In the genomic region with DNA sequence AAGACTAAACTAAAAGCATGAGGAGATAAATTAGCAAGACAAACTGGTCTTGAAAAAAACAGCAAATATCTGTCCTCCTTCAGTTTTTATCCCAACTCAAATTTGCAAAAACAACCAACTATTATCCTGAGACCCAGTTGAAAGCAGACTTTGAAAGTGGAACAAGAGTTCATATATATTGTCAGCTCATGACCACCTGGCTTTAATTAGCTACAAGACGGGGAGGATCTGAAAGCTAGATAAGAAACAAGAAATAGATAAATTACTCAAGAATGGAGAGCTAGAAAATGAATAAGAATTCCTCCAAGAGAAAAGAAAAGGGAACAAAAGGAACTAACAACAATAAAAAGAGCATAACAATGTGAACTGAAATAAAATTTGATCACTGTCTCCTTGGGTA, we compare ENCODE assay signal across 25 cellular contexts.
"Had no signal": no experiment of that assay in that cellular context is flagged by ENCODE, and none has a peak within 500 bp of the region (broad histone marks: within the 10 kb centered on the region; RNA-seq: fewer than 3 reads in every experiment).

No MANE protein-coding gene starts in this region.

- H3K9ac ChIP-seq: KMS-11 had no signal

- H3K4me2 ChIP-seq: KMS-11 had no signal

- ATAC-seq: activated T-cell treated with anti-CD3 and anti-CD28 coated beads, Interleukin-2, amount 50 U/mL, for 4 hours; activated T-helper 17 cell treated with anti-CD3 and anti-CD28 coated beads, Interleukin-2, amount 50 U/mL, for 72 hours; Panc1; T-helper 17 cell had no signal

- DNase-seq: activated B cell treated with CpG ODN at 0.5 μM for 24 hours; activated CD4-positive, alpha-beta memory T cell treated with anti-CD3 and anti-CD28 coated beads for 36 hours; activated CD4-positive, alpha-beta T cell treated with anti-CD3 and anti-CD28 coated beads, Interleukin-2, amount 10 ng/mL, durations not matched to agents 7 days and 5 days; activated CD8-positive, alpha-beta memory T cell treated with anti-CD3 and anti-CD28 coated beads for 24 hours; activated gamma-delta T cell; activated naive CD4-positive, alpha-beta T cell treated with anti-CD3 and anti-CD28 coated beads for 36 hours; activated T-cell treated with anti-CD3 and anti-CD28 coated beads, Interleukin-2, amount 50 U/mL, for 4 hours; MG63; NCI-H1105 treated with DMSO at 0.1 percent for 48 hours; NCI-H1436 treated with DMSO at 0.1 percent for 48 hours; NCI-H187; NCI-H2081; NCI-H510A treated with DMSO at 0.1 percent for 48 hours; NCI-H69; NK-92 treated with Interleukin-12 subunit alpha and Interleukin-12 subunit beta, amount 100 ng/mL, for 24 hours; OCI-M1; Right ventricle myocardium superior; RPMI8226; SJCRH30; T-helper 17 cell; T1000 had no signal

- H3K4me3 Mint-ChIP-seq: activated B cell treated with CpG ODN at 0.5 μM for 24 hours; activated CD4-positive, alpha-beta memory T cell treated with anti-CD3 and anti-CD28 coated beads for 36 hours; activated CD4-positive, alpha-beta T cell treated with anti-CD3 and anti-CD28 coated beads, Interleukin-2, amount 10 ng/mL, durations not matched to agents 7 days and 5 days; activated naive CD4-positive, alpha-beta T cell treated with anti-CD3 and anti-CD28 coated beads for 36 hours; activated naive CD8-positive, alpha-beta T cell; activated T-cell treated with anti-CD3 and anti-CD28 coated beads, Interleukin-2, amount 50 U/mL, for 4 hours; activated T-helper 17 cell treated with anti-CD3 and anti-CD28 coated beads, Interleukin-2, amount 50 U/mL, for 72 hours; T-helper 17 cell had no signal

- H3K27ac ChIP-seq: KMS-11, SJCRH30 had no signal

- H3K27me3 Mint-ChIP-seq: activated B cell treated with CpG ODN at 0.5 μM for 24 hours; activated CD4-positive, alpha-beta memory T cell treated with anti-CD3 and anti-CD28 coated beads for 36 hours; activated CD4-positive, alpha-beta T cell treated with anti-CD3 and anti-CD28 coated beads, Interleukin-2, amount 10 ng/mL, durations not matched to agents 7 days and 5 days; activated naive CD8-positive, alpha-beta T cell; activated T-helper 17 cell treated with anti-CD3 and anti-CD28 coated beads, Interleukin-2, amount 50 U/mL, for 72 hours; T-helper 17 cell had no signal

- H3K9me3 Mint-ChIP-seq: activated B cell treated with CpG ODN at 0.5 μM for 24 hours; activated CD4-positive, alpha-beta memory T cell treated with anti-CD3 and anti-CD28 coated beads for 36 hours; activated CD4-positive, alpha-beta T cell treated with anti-CD3 and anti-CD28 coated beads, Interleukin-2, amount 10 ng/mL, durations not matched to agents 7 days and 5 days; activated naive CD4-positive, alpha-beta T cell treated with anti-CD3 and anti-CD28 coated beads for 36 hours; activated T-cell treated with anti-CD3 and anti-CD28 coated beads, Interleukin-2, amount 50 U/mL, for 4 hours; activated T-helper 17 cell treated with anti-CD3 and anti-CD28 coated beads, Interleukin-2, amount 50 U/mL, for 72 hours had no signal

- H3K9me3 ChIP-seq: MG63, SJCRH30 had no signal

- H3K36me3 Mint-ChIP-seq: activated CD4-positive, alpha-beta memory T cell treated with anti-CD3 and anti-CD28 coated beads for 36 hours; activated naive CD8-positive, alpha-beta T cell had no signal

- H3K4me1 Mint-ChIP-seq: activated B cell treated with CpG ODN at 0.5 μM for 24 hours; activated CD4-positive, alpha-beta T cell treated with anti-CD3 and anti-CD28 coated beads, Interleukin-2, amount 10 ng/mL, durations not matched to agents 7 days and 5 days; activated T-helper 17 cell treated with anti-CD3 and anti-CD28 coated beads, Interleukin-2, amount 50 U/mL, for 72 hours; T-helper 17 cell had no signal

- H3K4me3 ChIP-seq: MG63, SJCRH30 had no signal

- H3K36me3 ChIP-seq: MG63, SJCRH30 had no signal

- H3K27me3 ChIP-seq: MG63, SJCRH30 had no signal

- H3K27ac Mint-ChIP-seq: activated B cell treated with CpG ODN at 0.5 μM for 24 hours; activated CD4-positive, alpha-beta memory T cell treated with anti-CD3 and anti-CD28 coated beads for 36 hours; activated CD4-positive, alpha-beta T cell treated with anti-CD3 and anti-CD28 coated beads, Interleukin-2, amount 10 ng/mL, durations not matched to agents 7 days and 5 days; activated naive CD4-positive, alpha-beta T cell treated with anti-CD3 and anti-CD28 coated beads for 36 hours; activated naive CD8-positive, alpha-beta T cell; activated T-helper 17 cell treated with anti-CD3 and anti-CD28 coated beads, Interleukin-2, amount 50 U/mL, for 72 hours; T-helper 17 cell had no signal
